In genomic region chr17:51088868-51089267, GRCh38 we compare ENCODE assay signal across 7 cellular contexts. TPM values are rescaled to one million over a fixed set of nuclear protein-coding genes. Genes with fewer than 3 reads are reported as not detected.
DNase-seq lines count a peak whose midpoint lies in the region; ATAC-seq and TF ChIP-seq lines count a peak whose summit lies in the region.
"Not testable (repeated sequence)": the region's sequence is repeated elsewhere in the genome, so short reads cannot be mapped to it uniquely, and the experiment has no call there.

No MANE protein-coding gene starts in this region.

- H3K4me1 ChIP-seq in esophagus muscularis mucosa, result peaks cover 20 to 66% (median 53%) of the 10 kb centered on the region in 4 donors
- peaks cover 53% of the 10 kb centered on the region for H3K4me1 ChIP-seq in left ventricle myocardium inferior
- H3K4me1 ChIP-seq in right lobe of liver, result peaks cover 0 to 34% (median 9%) of the 10 kb centered on the region in 4 donors
- peaks cover 49% of the 10 kb centered on the region for H3K4me1 ChIP-seq in psoas muscle

- TF ChIP-seq POLR2A in esophagus muscularis mucosa (IDR thresholded peaks at IDR 0.05; ENCODE audit: low read depth); right lobe of liver (IDR thresholded peaks at IDR 0.05): not testable (repeated sequence)

- intact Hi-C loops in esophagus muscularis mucosa (cut with DNase I); left ventricle myocardium inferior (cut with micrococcal nuclease); right lobe of liver (cut with DNase I); psoas muscle (cut with DNase I): not testable (repeated sequence)

- WGBS in esophagus muscularis mucosa, result 92% methylated on average over 10 of the region's 10 CpGs
- 20% methylated on average over 9 of the region's 10 CpGs for WGBS in right lobe of liver (ENCODE audit: insufficient coverage, low coverage, low lambda C conversion rate, missing lambda C conversion rate)
- 92 to 94% (median 92%) methylated on average over 10 of the region's 10 CpGs for WGBS in psoas muscle, 3 donors

- not testable (repeated sequence) for H3K27me3 ChIP-seq in HL-60 (ENCODE audit: insufficient read depth, poor library complexity, severe bottlenecking); esophagus muscularis mucosa; left ventricle myocardium inferior (ENCODE audit: low read depth); right lobe of liver; psoas muscle (ENCODE audit: insufficient read depth in 3 of 3, low read length in 2 of 3)

- TF ChIP-seq EP300 in esophagus muscularis mucosa (IDR thresholded peaks at IDR 0.05), result not testable (repeated sequence)

- H3K4me3 ChIP-seq in HL-60 (replicated peaks; ENCODE audit: insufficient read depth, low read length); esophagus muscularis mucosa; left ventricle myocardium inferior; right lobe of liver; psoas muscle: not testable (repeated sequence)

- H3K27ac ChIP-seq in HL-60 (replicated peaks) (peak overlapping the region; percentile 67), right lobe of liver (peak overlapping the region in 2 of 3 donors; percentile 46 to 68)
- H3K27ac ChIP-seq in esophagus muscularis mucosa (replicated peaks in 1 of 4); left ventricle myocardium inferior (replicated peaks); psoas muscle: not testable (repeated sequence)

- not testable (repeated sequence) for H3K36me3 ChIP-seq in esophagus muscularis mucosa; left ventricle myocardium inferior; right lobe of liver; psoas muscle (ENCODE audit: insufficient read depth in 1 of 2, low read depth in 1 of 2)

- not testable (repeated sequence) for H3K9me3 ChIP-seq in esophagus muscularis mucosa; left ventricle myocardium inferior (replicated peaks); right lobe of liver; psoas muscle

- DNase-seq in HL-60 (ENCODE audit: low read depth in 1 of 2, low spot score in 1 of 2) (peak; percentile 59 to 95), NOMO-1 treated with DMSO at 0.1 percent for 48 hours (lab: John Stamatoyannopoulos, UW; ENCODE audit: unreplicated experiment) (peak; percentile 74), SKM-1 treated with dmso at 0.1 percent for 144 hours (lab: John Stamatoyannopoulos, UW; ENCODE audit: unreplicated experiment) (peak; percentile 75), esophagus muscularis mucosa (ENCODE audit: extremely low spot score) (peak; percentile 17), left ventricle myocardium inferior (peak; percentile 28), right lobe of liver (peak; percentile 75 to 88 (median 84)), psoas muscle (peak; percentile 25 to 65)

- not testable (repeated sequence) for TF ChIP-seq CTCF in HL-60 (IDR thresholded peaks at IDR 0.05; ENCODE audit: insufficient read depth, low read length); esophagus muscularis mucosa (IDR thresholded peaks at IDR 0.05); left ventricle myocardium inferior (IDR thresholded peaks at IDR 0.05; ENCODE audit: borderline replicate concordance); right lobe of liver (IDR thresholded peaks at IDR 0.05); psoas muscle (IDR thresholded peaks at IDR 0.05)

- peak; percentile 66 to 80 (median 74) for ATAC-seq in right lobe of liver
- ATAC-seq in psoas muscle, result not testable (repeated sequence)

RNA-seq across cellular contexts. Expression of gene SPAG9, which starts 31.8 kb away (rescaled TPM):
- 10 to 100 TPM; 81.2 to 99.9 (median 89.9) TPM for total RNA-seq in esophagus muscularis mucosa
- total RNA-seq in left ventricle myocardium inferior, result 43.8 TPM
- total RNA-seq in right lobe of liver, result 10 to 100 TPM; 35.2 to 49.7 (median 43.3) TPM
- total RNA-seq in psoas muscle, result 100 to 1,000 TPM in 3 of 4 donors, 10 to 100 TPM in 1; 82.1 to 133 (median 121) TPM
- 10 to 100 TPM; 34.8 to 92.1 (median 54.1) TPM for polyA plus RNA-seq in psoas muscle

Comparison
In these comparisons a context has a peak if more than half of its experiments do, and no peak if none do; other contexts are left out.
1. DNase-seq: peak in every context shown above with its lines; median percentile 84 in right lobe of liver; 77 in HL-60; 75 in SKM-1 treated with dmso at 0.1 percent for 144 hours; 74 in NOMO-1 treated with DMSO at 0.1 percent for 48 hours; 45 in psoas muscle; 28 in left ventricle myocardium inferior; 17 in esophagus muscularis mucosa.